In genomic region chr1:10690484-10690883, GRCh38 we compare ENCODE assay signal across 23 cellular contexts.
A peak's percentile ranks its signal among the peaks of the same experiment; 100 is the strongest.
DNase-seq lines count a peak whose midpoint lies in the region; ATAC-seq, FAIRE-seq and TF ChIP-seq lines count a peak whose summit lies in the region.
"Had no signal": no experiment of that assay in that cellular context is flagged by ENCODE, and none has a peak within 500 bp of the region (broad histone marks: within the 10 kb centered on the region; RNA-seq: fewer than 3 reads in every experiment).

No MANE protein-coding gene starts in this region.

- DNase-seq in HepG2 (ENCODE audit: low spot score) = no peak
- no peak for DNase-seq in right lobe of liver
- no peak for DNase-seq in mammary epithelial cell
- no peak for DNase-seq in ovary
- DNase-seq in CD4-positive, alpha-beta T cell = no peak
- DNase-seq: activated CD4-positive, alpha-beta T cell treated with anti-CD3 and anti-CD28 coated beads, Interleukin-2, amount 50 U/mL, for 48 hours; activated naive CD4-positive, alpha-beta T cell; activated T-cell treated with anti-CD3 and anti-CD28 coated beads for 4 hours; anterior cingulate cortex; CD4-positive, CD25-positive, alpha-beta regulatory T cell; DMS79; effector CD4-positive, alpha-beta T cell; NCI-H1417 treated with DMSO at 0.1 percent for 48 hours; NCI-H2171 treated with DMSO at 0.1 percent for 48 hours; SHP77 treated with DMSO at 0.1 percent for 48 hours; stimulated activated CD4-positive, alpha-beta T cell treated with anti-CD3 and anti-CD28 coated beads, Interleukin-2, amount 100 ng/mL, for 24 hours; T-helper 1 cell had no signal

- dilution Hi-C loops in mammary epithelial cell (cut with HindIII; ENCODE audit: low sequenced_read_pairs) = no loop called here

- POLR2A ChIA-PET in HepG2 (lab: Yijun Ruan, JAX) = no interaction called here
- POLR2A ChIA-PET in CD4-positive, alpha-beta T cell (lab: Charles Lee) = no interaction called here

- H3K27me3 Mint-ChIP-seq in nephron (ENCODE audit: low read depth) = peaks cover 54% of the 10 kb centered on the region
- H3K27me3 Mint-ChIP-seq in CD4-positive, alpha-beta T cell = no peaks in the 10 kb centered on the region
- H3K27me3 Mint-ChIP-seq: CD4-positive, CD25-positive, alpha-beta regulatory T cell; central memory CD8-positive, alpha-beta T cell had no signal

- H3K36me3 Mint-ChIP-seq in nephron (ENCODE audit: low read depth) = no peaks in the 10 kb centered on the region
- no peaks in the 10 kb centered on the region for H3K36me3 Mint-ChIP-seq in CD4-positive, alpha-beta T cell (ENCODE audit: low read depth)

- no peak for FAIRE-seq in HepG2 (lab: Jason Lieb, UNC)
- FAIRE-seq: GM18507 had no signal

- TF ChIP-seq RAD21 in HepG2 (CRISPR knock-in tag; IDR thresholded peaks at IDR 0.05) = no peak

- no peaks in the 10 kb centered on the region for H3K9me3 ChIP-seq in HepG2 (ENCODE audit: low read length)
- no peaks in the 10 kb centered on the region for H3K9me3 ChIP-seq in right lobe of liver
- H3K9me3 ChIP-seq in mammary epithelial cell (replicated peaks; ENCODE audit: insufficient read depth, low read length) = no peaks in the 10 kb centered on the region
- H3K9me3 ChIP-seq in ovary = no peaks in the 10 kb centered on the region
- no peaks in the 10 kb centered on the region for H3K9me3 ChIP-seq in CD4-positive, alpha-beta T cell (ENCODE audit: control insufficient read depth, low read length)
- H3K9me3 ChIP-seq: vagina had no signal

- in situ Hi-C loops in HepG2 (cut with HindIII; ENCODE audit: extremely low pct_ligation_motif_present, low pct_unique_long_range_greater_than_20kb) (loop anchor here (10.0 kb wide), 1 partner anchor 174 kb away; no protein-coding TSS in a partner anchor), mammary epithelial cell (cut with MboI; ENCODE audit: low sequenced_read_pairs in 2 of 2) (loop anchor here in 1 of 2 donors (25.0 kb wide), 1 partner anchor 172 kb away; no protein-coding TSS in a partner anchor)

- TF ChIP-seq POLR2A in HepG2 (IDR thresholded peaks at IDR 0.05; ENCODE audit: insufficient read depth in 1 of 2, low read depth in 2 of 2, low read length in 2 of 2) = no peak
- TF ChIP-seq POLR2A in right lobe of liver (IDR thresholded peaks at IDR 0.05) = no peak
- TF ChIP-seq POLR2A in ovary (IDR thresholded peaks at IDR 0.05) = no peak

- peak; percentile 29; the same call in 1 of the 2 replicates for TF ChIP-seq CTCF in HepG2 (CRISPR knock-in tag; IDR thresholded peaks at IDR 0.05)
- TF ChIP-seq CTCF in right lobe of liver (IDR thresholded peaks at IDR 0.05) = no peak
- peak; percentile 8 to 16 for TF ChIP-seq CTCF in mammary epithelial cell (conservative IDR thresholded peaks at IDR 0.05 in 1 of 2, IDR thresholded peaks at IDR 0.05 in 1 of 2; ENCODE audit: extremely low read depth in 1 of 2, insufficient read depth in 1 of 2, low read depth in 1 of 2, low read length in 2 of 2)
- no peak for TF ChIP-seq CTCF in nephron (IDR thresholded peaks at IDR 0.05; ENCODE audit: unreplicated experiment in 3 of 3)
- no peak for TF ChIP-seq CTCF in ovary (IDR thresholded peaks at IDR 0.05)
- no peak for TF ChIP-seq CTCF in CD4-positive, alpha-beta T cell (IDR thresholded peaks at IDR 0.05)

- H3K36me3 ChIP-seq in HepG2 (replicated peaks in 1 of 2; ENCODE audit: control insufficient read depth in 1 of 2, insufficient read depth in 2 of 2, low read length in 2 of 2) = no peaks in the 10 kb centered on the region
- H3K36me3 ChIP-seq in right lobe of liver = no peaks in the 10 kb centered on the region
- H3K36me3 ChIP-seq in mammary epithelial cell (ENCODE audit: insufficient read depth, low read length) = no peaks in the 10 kb centered on the region
- H3K36me3 ChIP-seq in ovary = no peaks in the 10 kb centered on the region
- H3K36me3 ChIP-seq: vagina had no signal

- H3K27me3 ChIP-seq in HepG2 (ENCODE audit: control insufficient read depth in 1 of 2, insufficient read depth in 2 of 2, low read length in 2 of 2) = peaks cover 0 to under 1% of the 10 kb centered on the region in 2 experiments; a peak in 2 of 5 replicates
- no peaks in the 10 kb centered on the region for H3K27me3 ChIP-seq in right lobe of liver
- no peaks in the 10 kb centered on the region for H3K27me3 ChIP-seq in mammary epithelial cell (ENCODE audit: insufficient read depth, low read length)
- no peaks in the 10 kb centered on the region for H3K27me3 ChIP-seq in ovary
- H3K27me3 ChIP-seq in CD4-positive, alpha-beta T cell (ENCODE audit: control insufficient read depth, insufficient read depth, low read length) = no peaks in the 10 kb centered on the region
- H3K27me3 ChIP-seq: vagina had no signal

- H3K79me2 ChIP-seq in HepG2 (ENCODE audit: insufficient read depth, low read length) = no peaks in the 10 kb centered on the region
- peaks cover 24% of the 10 kb centered on the region for H3K79me2 ChIP-seq in mammary epithelial cell (ENCODE audit: insufficient read depth, low read length)

- H3K27ac ChIP-seq in HepG2 (ENCODE audit: extremely low read length, insufficient read depth, low read length) = no peak overlapping the region
- H3K27ac ChIP-seq in right lobe of liver = no peak overlapping the region
- H3K27ac ChIP-seq in mammary epithelial cell (ENCODE audit: insufficient read depth, low read depth, low read length) = no peak overlapping the region
- H3K27ac ChIP-seq in ovary = no peak overlapping the region
- no peak overlapping the region for H3K27ac ChIP-seq in CD4-positive, alpha-beta T cell (ENCODE audit: low read depth, low read length)
- H3K27ac ChIP-seq: vagina had no signal

- no peak overlapping the region for H3K9ac ChIP-seq in HepG2 (ENCODE audit: insufficient read depth, low read depth, low read length)
- H3K9ac ChIP-seq in mammary epithelial cell (ENCODE audit: insufficient read depth, low read length) = no peak overlapping the region

- intact Hi-C loops in HepG2 (cut with micrococcal nuclease; ENCODE audit: unreplicated experiment) (no loop called here), right lobe of liver (cut with DNase I) (no loop called here), mammary epithelial cell (cut with micrococcal nuclease) (loop anchor here (5.0 to 10.0 kb wide), 2 partner anchors 107 to 254 kb away; partner anchors contain the start of gene CASZ1), ovary (cut with DNase I) (loop anchor here in 1 of 4 donors (10.0 kb wide), 1 partner anchor 56 kb away; no protein-coding TSS in a partner anchor)
- intact Hi-C loops in CD4-positive, alpha-beta T cell (cut with DNase I, micrococcal nuclease) = loop anchor here (2.0 to 5.0 kb wide), 4 partner anchors 176 to 322 kb away; partner anchors contain the start of gene TARDBP (in 1 of the 2)

- no peaks in the 10 kb centered on the region for H4K20me1 ChIP-seq in HepG2 (ENCODE audit: insufficient read depth, low read length)
- no peaks in the 10 kb centered on the region for H4K20me1 ChIP-seq in mammary epithelial cell (ENCODE audit: insufficient read depth, low read length)

- 94% methylated on average over 16 of the region's 17 CpGs for WGBS in HepG2 (ENCODE audit: low lambda C conversion rate)
- WGBS in right lobe of liver (ENCODE audit: insufficient coverage, low coverage, low lambda C conversion rate, missing lambda C conversion rate) = 84% methylated on average over 7 of the region's 17 CpGs
- 99% methylated on average over 14 of the region's 17 CpGs for WGBS in mammary epithelial cell (ENCODE audit: low coverage, missing lambda C conversion rate)
- 93 to 95% (median 95%) methylated on average over 17 of the region's 17 CpGs for WGBS in ovary, 3 donors

- H3K27ac Mint-ChIP-seq in nephron = peak overlapping the region in 1 of 3 experiments; percentile 37
- H3K27ac Mint-ChIP-seq in CD4-positive, alpha-beta T cell = no peak overlapping the region
- H3K27ac Mint-ChIP-seq: CD4-positive, CD25-positive, alpha-beta regulatory T cell had no signal

- TF ChIP-seq EP300 in HepG2 (IDR thresholded peaks at IDR 0.05; ENCODE audit: low read depth in 2 of 2, low read length in 2 of 2) (no peak), HepG2 (CRISPR knock-in tag; IDR thresholded peaks at IDR 0.05; ENCODE audit: borderline replicate concordance) (no peak), ovary (IDR thresholded peaks at IDR 0.05) (no peak)

- CTCF ChIA-PET in HepG2 (lab: Yijun Ruan, JAX; ENCODE audit: low intra/inter-chr PET ratio, low total read pairs) = no interaction called here
- CTCF ChIA-PET in mammary epithelial cell (lab: Charles Lee; ENCODE audit: low non-redundant PET) = no interaction called here
- CTCF ChIA-PET in CD4-positive, alpha-beta T cell (lab: Charles Lee) = no interaction called here

- H2AFZ ChIP-seq in HepG2 (ENCODE audit: low read length) (no peak overlapping the region), mammary epithelial cell (ENCODE audit: low read depth, low read length) (no peak overlapping the region)

- H3K4me3 ChIP-seq in HepG2 (replicated peaks in 1 of 3; ENCODE audit: insufficient read depth in 1 of 3, low read depth in 2 of 3, low read length in 3 of 3) (no peak overlapping the region), right lobe of liver (no peak overlapping the region), mammary epithelial cell (replicated peaks in 1 of 3; ENCODE audit: insufficient read depth in 1 of 3, low read depth in 2 of 3, low read length in 3 of 3) (no peak overlapping the region), ovary (no peak overlapping the region)
- H3K4me3 ChIP-seq: vagina had no signal

- H3K4me2 ChIP-seq in HepG2 (ENCODE audit: low read depth, low read length) (no peak overlapping the region), mammary epithelial cell (ENCODE audit: insufficient read depth, low read depth, low read length) (no peak overlapping the region)

- BruUV-seq in HepG2 (replicated peaks; lab: Mats Ljungman, UMichigan) (no TSS peak), mammary epithelial cell (replicated peaks; lab: Mats Ljungman, UMichigan) (no TSS peak)

- ATAC-seq in HepG2 (no peak), right lobe of liver (no peak), HG02973 (IDR thresholded peaks at IDR 0.05; ENCODE audit: unreplicated experiment) (no peak), HG03139 (IDR thresholded peaks at IDR 0.05; ENCODE audit: unreplicated experiment) (no peak)
- ATAC-seq in CD4-positive, alpha-beta T cell (ENCODE audit: poor library complexity) = no peak

- H3K4me1 ChIP-seq in HepG2 (ENCODE audit: insufficient read depth, low read length) = peaks cover 59% of the 10 kb centered on the region
- peaks cover 0 to 37% (median 14%) of the 10 kb centered on the region in 4 donors for H3K4me1 ChIP-seq in right lobe of liver
- peaks cover 22% of the 10 kb centered on the region for H3K4me1 ChIP-seq in mammary epithelial cell (ENCODE audit: insufficient read depth, low read length)
- peaks cover 22% of the 10 kb centered on the region for H3K4me1 ChIP-seq in ovary (ENCODE audit: insufficient read depth)

- peak overlapping the region in 2 of 3 experiments; percentile 6 to 15 for H3K4me3 Mint-ChIP-seq in nephron
- no peak overlapping the region for H3K4me3 Mint-ChIP-seq in CD4-positive, alpha-beta T cell
- H3K4me3 Mint-ChIP-seq: central memory CD8-positive, alpha-beta T cell had no signal

- peaks cover 59% of the 10 kb centered on the region for H3K4me1 Mint-ChIP-seq in nephron
- H3K4me1 Mint-ChIP-seq in CD4-positive, alpha-beta T cell (ENCODE audit: low read depth) = peaks cover 16% of the 10 kb centered on the region

- no peaks in the 10 kb centered on the region for H3K9me3 Mint-ChIP-seq in nephron
- H3K9me3 Mint-ChIP-seq in CD4-positive, alpha-beta T cell = no peaks in the 10 kb centered on the region
- H3K9me3 Mint-ChIP-seq: CD4-positive, CD25-positive, alpha-beta regulatory T cell; central memory CD8-positive, alpha-beta T cell had no signal

Comparison
In these comparisons a context has a peak if more than half of its experiments do, and no peak if none do; other contexts are left out.
1. CTCF ChIP-seq: peak in HepG2 (single experiment) and mammary epithelial cell (2 of 2); none in right lobe of liver (0 of 4), nephron (0 of 3), ovary (0 of 3) and CD4-positive, alpha-beta T cell (single experiment).
2. intact Hi-C loops: an anchor here in mammary epithelial cell (5.0 to 10.0 kb wide) and CD4-positive, alpha-beta T cell (2.0 to 5.0 kb wide); none called in HepG2 and right lobe of liver.